1 cellular context compared by ENCODE assay signal in genomic region chr6:28634758-28635546, GRCh38.
TF ChIP-seq lines count a peak whose summit lies in the region.

No MANE protein-coding gene starts in this region.

TF ChIP-seq in HepG2, 621 proteins besides CTCF, POLR2A, EP300 and RAD21 (continued from another document and continues in another):
- no peak for TF ChIP-seq AKNA (CRISPR knock-in tag; IDR thresholded peaks at IDR 0.05; ENCODE audit: borderline replicate concordance)
- TF ChIP-seq BHLHE40 (IDR thresholded peaks at IDR 0.05; ENCODE audit: low read length): no peak
- no peak for TF ChIP-seq PAX8 (CRISPR knock-in tag; IDR thresholded peaks at IDR 0.05; ENCODE audit: borderline replicate concordance)
- TF ChIP-seq ZMYM4 (CRISPR knock-in tag; IDR thresholded peaks at IDR 0.05): peak; percentile 28; the same call in 1 of the 2 replicates
- TF ChIP-seq ZNF556 (CRISPR knock-in tag; IDR thresholded peaks at IDR 0.05; ENCODE audit: borderline replicate concordance): no peak
- no peak for TF ChIP-seq HOXA5 (CRISPR knock-in tag; IDR thresholded peaks at IDR 0.05)
- TF ChIP-seq ZFP62 (CRISPR knock-in tag; IDR thresholded peaks at IDR 0.05): no peak
- TF ChIP-seq ATF6 (CRISPR knock-in tag; conservative IDR thresholded peaks at IDR 0.05): no peak
- TF ChIP-seq ZNF232 (CRISPR knock-in tag; IDR thresholded peaks at IDR 0.05; ENCODE audit: borderline replicate concordance): 0 out of 2 replicates have a peak, but pooled peaks have one; percentile 57
- TF ChIP-seq ZNF674 (CRISPR knock-in tag; IDR thresholded peaks at IDR 0.05; ENCODE audit: low read depth): no peak
- TF ChIP-seq ZNF770 (CRISPR knock-in tag; IDR thresholded peaks at IDR 0.05): no peak
- 0 out of 2 replicates have a peak, but pooled peaks have one; percentile 54 for TF ChIP-seq SNAPC5 (CRISPR knock-in tag; IDR thresholded peaks at IDR 0.05; ENCODE audit: borderline replicate concordance)
- TF ChIP-seq ZNF280D (CRISPR knock-in tag; IDR thresholded peaks at IDR 0.05): peak; percentile 94
- 0 out of 2 replicates have a peak, but pooled peaks have one; percentile 19 for TF ChIP-seq RFXAP (CRISPR knock-in tag; IDR thresholded peaks at IDR 0.05; ENCODE audit: borderline replicate concordance)
- TF ChIP-seq MIXL1 (CRISPR knock-in tag; IDR thresholded peaks at IDR 0.05): no peak
- TF ChIP-seq ZNF570 (CRISPR knock-in tag; IDR thresholded peaks at IDR 0.05; ENCODE audit: borderline replicate concordance): no peak
- 0 out of 2 replicates have a peak, but pooled peaks have one; percentile 30 for TF ChIP-seq GFI1 (CRISPR knock-in tag; IDR thresholded peaks at IDR 0.05; ENCODE audit: borderline replicate concordance)
- TF ChIP-seq MEF2D (CRISPR knock-in tag; IDR thresholded peaks at IDR 0.05): peak; percentile 54; the same call in 1 of the 2 replicates
- peak; percentile 52; the same call in 1 of the 2 replicates for TF ChIP-seq UBTF (CRISPR knock-in tag; IDR thresholded peaks at IDR 0.05)
- TF ChIP-seq ZNF407 (CRISPR knock-in tag; IDR thresholded peaks at IDR 0.05; ENCODE audit: not compliant biosample characterization): peak; percentile 56
- 0 out of 2 replicates have a peak, but pooled peaks have one; percentile 55 for TF ChIP-seq ZNF746 (CRISPR knock-in tag; IDR thresholded peaks at IDR 0.05)
- TF ChIP-seq NFATC3 (CRISPR knock-in tag; IDR thresholded peaks at IDR 0.05): no peak
- peak; percentile 56; the same call in 1 of the 2 replicates for TF ChIP-seq PITX1 (CRISPR knock-in tag; IDR thresholded peaks at IDR 0.05)
- TF ChIP-seq ZNF850 (CRISPR knock-in tag; conservative IDR thresholded peaks at IDR 0.05): no peak
- TF ChIP-seq FOXM1 (CRISPR knock-in tag; IDR thresholded peaks at IDR 0.05): no peak
- TF ChIP-seq ZNF703 (CRISPR knock-in tag; IDR thresholded peaks at IDR 0.05; ENCODE audit: borderline replicate concordance): no peak
- 0 out of 2 replicates have a peak, but pooled peaks have one; percentile 38 for TF ChIP-seq ZNF709 (CRISPR knock-in tag; IDR thresholded peaks at IDR 0.05)
- no peak for TF ChIP-seq ZNF776 (CRISPR knock-in tag; IDR thresholded peaks at IDR 0.05)
- TF ChIP-seq NAIF1 (CRISPR knock-in tag; IDR thresholded peaks at IDR 0.05; ENCODE audit: borderline replicate concordance): peak; percentile 92
